In the genomic region with DNA sequence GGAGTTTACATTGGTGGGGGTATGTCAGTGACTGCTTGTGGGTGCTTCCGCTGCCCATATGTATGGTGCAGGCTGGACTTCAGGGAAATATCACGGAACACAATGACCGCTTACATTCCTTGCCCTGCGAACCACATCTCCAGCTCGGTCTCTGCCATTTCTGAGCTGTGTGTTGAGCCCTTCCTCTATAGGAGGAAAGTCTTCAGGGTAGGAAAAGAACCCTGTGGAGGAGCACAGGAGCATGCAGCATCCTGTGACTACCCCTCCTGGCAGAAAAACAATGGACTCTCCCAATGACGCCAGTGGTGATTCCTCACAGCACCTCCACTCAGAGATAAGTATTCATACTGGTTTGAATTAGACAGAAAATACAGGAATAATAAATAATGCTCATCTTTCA, we compare ENCODE assay signal across 11 cellular contexts.
"Had no signal": no experiment of that assay in that cellular context is flagged by ENCODE, and none has a peak within 500 bp of the region (broad histone marks: within the 10 kb centered on the region; RNA-seq: fewer than 3 reads in every experiment).

No MANE protein-coding gene starts in this region.

- H3K9me3 Mint-ChIP-seq: GM23338, H9, HFFc6 had no signal

- H3K4me2 ChIP-seq: GM23338 had no signal

- ATAC-seq: GM23338, HCT116 had no signal

- DNase-seq: GM23248, GOT3, H7, H9, HCEC 1CT, HFFc6 had no signal

- H3K9ac ChIP-seq: GM23248 had no signal

- FAIRE-seq: H1, H54 had no signal

- H3K4me3 Mint-ChIP-seq: GM23338, H9, HFFc6 had no signal

- H3K27ac Mint-ChIP-seq: GM23338, H9, HFFc6 had no signal

- H3K27ac ChIP-seq: GM23248 had no signal

- H3K4me1 ChIP-seq: HAP-1 had no signal

- H3K4me3 ChIP-seq: GM23248, GM23338, HAP-1 had no signal

- H3K36me3 ChIP-seq: HAP-1 had no signal

- H2AFZ ChIP-seq: GM23248, GM23338 had no signal

- H3K9me3 ChIP-seq: HAP-1 had no signal
